5 cellular contexts compared by ENCODE assay signal in the genomic region with DNA sequence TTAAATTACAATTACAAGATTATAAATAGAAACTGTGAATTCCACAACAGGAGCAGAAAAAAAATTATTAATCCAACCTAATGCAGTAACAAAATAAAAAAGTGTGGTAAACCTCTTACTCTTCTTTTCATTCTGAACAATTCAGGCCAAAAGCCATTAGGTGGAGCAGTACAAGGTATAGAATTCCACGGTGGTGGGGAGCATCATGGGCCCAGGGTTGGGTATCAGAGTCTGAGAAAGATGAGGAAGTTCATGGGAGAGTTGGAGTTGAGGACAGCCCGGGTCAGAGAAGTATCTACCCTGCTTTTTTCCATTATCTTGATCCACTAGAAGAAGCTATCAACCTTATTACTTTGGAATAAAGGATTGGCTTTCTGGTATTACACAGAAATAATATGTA.
"Had no signal": no experiment of that assay in that cellular context is flagged by ENCODE, and none has a peak within 500 bp of the region (broad histone marks: within the 10 kb centered on the region; RNA-seq: fewer than 3 reads in every experiment).

No MANE protein-coding gene starts in this region.

- H3K4me3 ChIP-seq: GM23338, K562 had no signal

- H3K4me2 ChIP-seq: GM23338 had no signal

- H3K4me1 Mint-ChIP-seq: GM23338, H9 had no signal

- H2AFZ ChIP-seq: GM23338 had no signal

- H3K4me3 Mint-ChIP-seq: GM23338, H9 had no signal

- DNase-seq: H9, HCEC 1CT, IMR-90 had no signal

- ATAC-seq: GM23338, K562 had no signal

- H3K27ac Mint-ChIP-seq: GM23338, H9 had no signal
